ENCODE assay signal across 24 cellular contexts in the genomic region with DNA sequence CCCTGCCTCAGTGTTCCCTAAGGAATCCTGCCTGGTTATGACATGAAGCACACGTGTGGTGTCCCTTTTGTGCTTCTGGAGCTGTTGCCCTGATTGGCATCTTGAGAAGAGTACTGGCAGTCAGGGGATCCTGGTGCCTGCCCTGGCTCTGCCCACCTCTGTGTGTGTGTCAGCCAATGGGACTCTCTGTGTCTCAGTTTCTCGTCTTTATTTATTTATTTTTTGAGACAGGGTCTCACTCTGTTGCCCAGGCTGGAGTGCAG.
"Had no signal": no experiment of that assay in that cellular context is flagged by ENCODE, and none has a peak within 500 bp of the region (broad histone marks: within the 10 kb centered on the region; RNA-seq: fewer than 3 reads in every experiment).

No MANE protein-coding gene starts in this region.

- H3K36me3 ChIP-seq: ovary, right lobe of liver, sigmoid colon, stomach, tibial artery, transverse colon, upper lobe of right lung, vagina had no signal

- DNase-seq: naive B cell; naive thymus-derived CD8-positive, alpha-beta T cell; nephron progenitor cell; occipital lobe; ovary; psoas muscle; right cardiac atrium; sigmoid colon; small intestine; stimulated activated CD4-positive, alpha-beta T cell treated with anti-CD3 and anti-CD28 coated beads, Interleukin-15, amount 100 ng/mL, for 24 hours; stimulated activated CD4-positive, alpha-beta T cell treated with anti-CD3 and anti-CD28 coated beads, Interleukin-2, amount 100 ng/mL, for 24 hours; stimulated activated CD4-positive, alpha-beta T cell treated with anti-CD3 and anti-CD28 coated beads, Interleukin-2, amount 100 ng/mL, for 48 hours; stimulated activated CD4-positive, alpha-beta T cell treated with anti-CD3 and anti-CD28 coated beads, Interleukin-4, amount 100 ng/mL, for 24 hours; stimulated activated naive B cell treated with anti-CD40 and anti-IgM and Interleukin-4, amounts not matched to agents 10 μg/mL and 1 μg/mL and 100 μg/mL, for 72 hours; stimulated activated naive CD4-positive, alpha-beta T cell treated with Interleukin-2 at 50 U/mL for 16 hours; stomach; transverse colon; upper lobe of right lung had no signal

- ATAC-seq: naive thymus-derived CD8-positive, alpha-beta T cell; natural killer cell treated with Interleukin-12 subunit alpha and Interleukin-12 subunit beta and Interleukin-15 and Interleukin-18, amount 100 ng/mL, for 72 hours; psoas muscle; right lobe of liver; stimulated activated effector memory CD8-positive, alpha-beta T cell treated with anti-CD3 and anti-CD28 coated beads, Interleukin-12 subunit alpha, Interleukin-12 subunit beta, amount 100 ng/mL, for 72 hours; stimulated activated naive B cell treated with anti-CD40 and anti-IgM and Interleukin-4, amounts not matched to agents 10 μg/mL and 1 μg/mL and 100 μg/mL, for 72 hours had no signal

- H3K4me1 ChIP-seq: parathyroid adenoma, psoas muscle, sigmoid colon, tibial artery, upper lobe of right lung, vagina had no signal

- H3K27me3 ChIP-seq: ovary, right lobe of liver, sigmoid colon, stomach, tibial artery, transverse colon, upper lobe of right lung, vagina had no signal

- H2AFZ ChIP-seq: parathyroid adenoma had no signal

- H3K9me3 ChIP-seq: ovary, right lobe of liver, stomach, tibial artery, upper lobe of right lung, vagina had no signal

- H3K9ac ChIP-seq: parathyroid adenoma had no signal

- H3K4me3 ChIP-seq: ovary, psoas muscle, right lobe of liver, sigmoid colon, stomach, tibial artery, transverse colon, upper lobe of right lung, vagina had no signal

- H3K27ac ChIP-seq: ovary, parathyroid adenoma, psoas muscle, right lobe of liver, sigmoid colon, stomach, tibial artery, transverse colon, upper lobe of right lung, vagina had no signal
